ENCODE assay signal across 10 cellular contexts in genomic region chr11:133898031-133898769, GRCh38. TPM values are rescaled to one million over a fixed set of nuclear protein-coding genes. Genes with fewer than 3 reads are reported as not detected.
A peak's percentile ranks its signal among the peaks of the same experiment; 100 is the strongest.
DNase-seq lines count a peak whose midpoint lies in the region; ATAC-seq and TF ChIP-seq lines count a peak whose summit lies in the region.
"Had no signal": no experiment of that assay in that cellular context is flagged by ENCODE, and none has a peak within 500 bp of the region (broad histone marks: within the 10 kb centered on the region; RNA-seq: fewer than 3 reads in every experiment).

No MANE protein-coding gene starts in this region.

- ATAC-seq in GM21367 (IDR thresholded peaks at IDR 0.05; ENCODE audit: unreplicated experiment) (peak; percentile 36), HG03432 (IDR thresholded peaks at IDR 0.05; ENCODE audit: unreplicated experiment) (peak; percentile 52), GM21737 (IDR thresholded peaks at IDR 0.05; ENCODE audit: unreplicated experiment) (no peak)

- peak; percentile 14 for TF ChIP-seq CTCF in GM10266 (IDR thresholded peaks at IDR 0.05; ENCODE audit: control insufficient read depth, insufficient read depth, low read depth, missing control alignments)

- DNase-seq in GM10266 (ENCODE audit: extremely low spot score) (no peak), left kidney (ENCODE audit: low read depth, low spot score) (peak; percentile 56), NCI-H1694 treated with DMSO at 0.1 percent for 48 hours (lab: John Stamatoyannopoulos, UW) (no peak), H4 (ENCODE audit: low spot score) (no peak), SIG-M5 (lab: John Stamatoyannopoulos, UW) (no peak)
- DNase-seq: nephron progenitor cell had no signal

RNA-seq across cellular contexts. Expression of gene SPATA19, which starts 52.9 kb away (rescaled TPM):
- total RNA-seq in H4 (2014; rRNA removed; shearing (Covaris generic)), result not detected in 2 replicates
- total RNA-seq: HT-29 had no signal

RNA-seq across cellular contexts. Expression of gene IGSF9B, which starts 58.6 kb away (rescaled TPM):
- 0.31 and 1.7 TPM in 2 replicates for total RNA-seq in H4 (2014; rRNA removed; shearing (Covaris generic))
